ENCODE assay signal across 1 cellular context in the genomic region with DNA sequence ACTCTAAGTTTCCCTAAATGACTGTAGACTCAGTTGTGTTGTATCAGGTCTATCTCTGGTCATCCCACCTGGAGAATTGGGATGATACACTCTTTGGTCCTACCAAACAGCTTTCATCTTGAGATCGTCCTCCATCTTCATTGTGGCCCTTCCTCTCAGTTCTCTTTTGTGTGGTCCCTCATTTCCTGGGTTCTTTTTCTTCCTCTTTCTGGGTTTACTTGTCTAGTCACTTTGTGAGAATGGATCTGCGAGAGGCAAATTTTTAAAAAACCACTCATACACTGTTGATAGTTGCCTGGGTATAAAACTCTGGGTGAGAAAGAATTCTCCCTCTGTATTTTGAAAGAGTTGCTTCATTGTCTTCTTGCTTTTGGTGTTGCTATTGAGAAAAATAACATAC.
TF ChIP-seq lines count a peak whose summit lies in the region.

No MANE protein-coding gene starts in this region.

TF ChIP-seq in HCT116, 20 proteins besides CTCF, POLR2A, EP300 and RAD21 (continued from another document):
- TF ChIP-seq, protein P1, sequence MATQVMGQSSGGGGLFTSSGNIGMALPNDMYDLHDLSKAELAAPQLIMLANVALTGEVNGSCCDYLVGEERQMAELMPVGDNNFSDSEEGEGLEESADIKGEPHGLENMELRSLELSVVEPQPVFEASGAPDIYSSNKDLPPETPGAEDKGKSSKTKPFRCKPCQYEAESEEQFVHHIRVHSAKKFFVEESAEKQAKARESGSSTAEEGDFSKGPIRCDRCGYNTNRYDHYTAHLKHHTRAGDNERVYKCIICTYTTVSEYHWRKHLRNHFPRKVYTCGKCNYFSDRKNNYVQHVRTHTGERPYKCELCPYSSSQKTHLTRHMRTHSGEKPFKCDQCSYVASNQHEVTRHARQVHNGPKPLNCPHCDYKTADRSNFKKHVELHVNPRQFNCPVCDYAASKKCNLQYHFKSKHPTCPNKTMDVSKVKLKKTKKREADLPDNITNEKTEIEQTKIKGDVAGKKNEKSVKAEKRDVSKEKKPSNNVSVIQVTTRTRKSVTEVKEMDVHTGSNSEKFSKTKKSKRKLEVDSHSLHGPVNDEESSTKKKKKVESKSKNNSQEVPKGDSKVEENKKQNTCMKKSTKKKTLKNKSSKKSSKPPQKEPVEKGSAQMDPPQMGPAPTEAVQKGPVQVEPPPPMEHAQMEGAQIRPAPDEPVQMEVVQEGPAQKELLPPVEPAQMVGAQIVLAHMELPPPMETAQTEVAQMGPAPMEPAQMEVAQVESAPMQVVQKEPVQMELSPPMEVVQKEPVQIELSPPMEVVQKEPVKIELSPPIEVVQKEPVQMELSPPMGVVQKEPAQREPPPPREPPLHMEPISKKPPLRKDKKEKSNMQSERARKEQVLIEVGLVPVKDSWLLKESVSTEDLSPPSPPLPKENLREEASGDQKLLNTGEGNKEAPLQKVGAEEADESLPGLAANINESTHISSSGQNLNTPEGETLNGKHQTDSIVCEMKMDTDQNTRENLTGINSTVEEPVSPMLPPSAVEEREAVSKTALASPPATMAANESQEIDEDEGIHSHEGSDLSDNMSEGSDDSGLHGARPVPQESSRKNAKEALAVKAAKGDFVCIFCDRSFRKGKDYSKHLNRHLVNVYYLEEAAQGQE (IDR thresholded peaks at IDR 0.05; ENCODE audit: low read depth), result no peak
- TF ChIP-seq ZFX (IDR thresholded peaks at IDR 0.05), result no peak
- TF ChIP-seq, protein P2, sequence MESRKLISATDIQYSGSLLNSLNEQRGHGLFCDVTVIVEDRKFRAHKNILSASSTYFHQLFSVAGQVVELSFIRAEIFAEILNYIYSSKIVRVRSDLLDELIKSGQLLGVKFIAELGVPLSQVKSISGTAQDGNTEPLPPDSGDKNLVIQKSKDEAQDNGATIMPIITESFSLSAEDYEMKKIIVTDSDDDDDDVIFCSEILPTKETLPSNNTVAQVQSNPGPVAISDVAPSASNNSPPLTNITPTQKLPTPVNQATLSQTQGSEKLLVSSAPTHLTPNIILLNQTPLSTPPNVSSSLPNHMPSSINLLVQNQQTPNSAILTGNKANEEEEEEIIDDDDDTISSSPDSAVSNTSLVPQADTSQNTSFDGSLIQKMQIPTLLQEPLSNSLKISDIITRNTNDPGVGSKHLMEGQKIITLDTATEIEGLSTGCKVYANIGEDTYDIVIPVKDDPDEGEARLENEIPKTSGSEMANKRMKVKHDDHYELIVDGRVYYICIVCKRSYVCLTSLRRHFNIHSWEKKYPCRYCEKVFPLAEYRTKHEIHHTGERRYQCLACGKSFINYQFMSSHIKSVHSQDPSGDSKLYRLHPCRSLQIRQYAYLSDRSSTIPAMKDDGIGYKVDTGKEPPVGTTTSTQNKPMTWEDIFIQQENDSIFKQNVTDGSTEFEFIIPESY (IDR thresholded peaks at IDR 0.05; ENCODE audit: extremely low read depth, insufficient replicate concordance, low read length), result no peak
- TF ChIP-seq TCF7L2 (IDR thresholded peaks at IDR 0.05; ENCODE audit: borderline replicate concordance, extremely low read depth, insufficient read depth, insufficient read length), result no peak
